Comparison of ENCODE assay signal across 22 cellular contexts in genomic region chr15:55257014-55257670, GRCh38. TPM values are rescaled to one million over a fixed set of nuclear protein-coding genes. Genes with fewer than 3 reads are reported as not detected.
A peak's percentile ranks its signal among the peaks of the same experiment; 100 is the strongest.
DNase-seq lines count a peak whose midpoint lies in the region; ATAC-seq and TF ChIP-seq lines count a peak whose summit lies in the region.
"Had no signal": no experiment of that assay in that cellular context is flagged by ENCODE, and none has a peak within 500 bp of the region (broad histone marks: within the 10 kb centered on the region; RNA-seq: fewer than 3 reads in every experiment).

No MANE protein-coding gene starts in this region.

- CTCF ChIA-PET in CD8-positive, alpha-beta T cell (lab: Charles Lee) = no interaction called here
- CTCF ChIA-PET in activated CD8-positive, alpha-beta T cell treated with anti-CD3 and anti-CD28 coated beads, Interleukin-2, amount 10 ng/mL, durations not matched to agents 7 days and 5 days (lab: Charles Lee) = interaction anchor here (0.9 to 2.3 kb wide), 10 partner anchors 9 to 39 kb away, joined by 3 to 12 read pairs (median 4); no protein-coding TSS in a partner anchor
- CTCF ChIA-PET in naive thymus-derived CD4-positive, alpha-beta T cell (lab: Charles Lee) = no interaction called here

- H3K36me3 ChIP-seq in CD8-positive, alpha-beta T cell (ENCODE audit: insufficient read depth, low read length) = no peaks in the 10 kb centered on the region
- no peaks in the 10 kb centered on the region for H3K36me3 ChIP-seq in naive thymus-derived CD4-positive, alpha-beta T cell (ENCODE audit: control insufficient read depth in 2 of 3, insufficient read depth in 3 of 3, low read length in 3 of 3)
- H3K36me3 ChIP-seq: BE2C, thoracic aorta had no signal

- no peak overlapping the region for H3K4me3 Mint-ChIP-seq in CD14-positive monocyte
- peak overlapping the region; percentile 33 for H3K4me3 Mint-ChIP-seq in CD8-positive, alpha-beta T cell
- H3K4me3 Mint-ChIP-seq in activated CD8-positive, alpha-beta T cell treated with anti-CD3 and anti-CD28 coated beads, Interleukin-2, amount 10 ng/mL, durations not matched to agents 7 days and 5 days = no peak overlapping the region
- H3K4me3 Mint-ChIP-seq in naive thymus-derived CD4-positive, alpha-beta T cell = peak overlapping the region in 4 of 10 donors; percentile 6 to 53 (median 19)

- H3K36me3 Mint-ChIP-seq in CD14-positive monocyte = peaks cover 29 to 53% of the 10 kb centered on the region in 2 donors
- peaks cover 10% of the 10 kb centered on the region for H3K36me3 Mint-ChIP-seq in CD8-positive, alpha-beta T cell
- H3K36me3 Mint-ChIP-seq in activated CD8-positive, alpha-beta T cell treated with anti-CD3 and anti-CD28 coated beads, Interleukin-2, amount 10 ng/mL, durations not matched to agents 7 days and 5 days (ENCODE audit: low read depth) = peaks cover 56% of the 10 kb centered on the region
- H3K36me3 Mint-ChIP-seq in naive thymus-derived CD4-positive, alpha-beta T cell = peaks cover 0 to 38% (median 7%) of the 10 kb centered on the region in 5 donors

- DNase-seq in CD14-positive monocyte (ENCODE audit: low spot score) (no peak), HK-2 (ENCODE audit: unreplicated experiment) (no peak), hypothalamus (lab: John Stamatoyannopoulos, UW) (no peak), KBM-7 (no peak)
- DNase-seq in CD8-positive, alpha-beta T cell = no peak
- no peak for DNase-seq in activated CD8-positive, alpha-beta T cell treated with anti-CD3 and anti-CD28 coated beads, Interleukin-2, amount 10 ng/mL, durations not matched to agents 7 days and 5 days
- DNase-seq in naive thymus-derived CD4-positive, alpha-beta T cell = no peak
- DNase-seq: activated CD4-positive, alpha-beta T cell treated with anti-CD3 and anti-CD28 coated beads, Interleukin-2, amount 50 U/mL, for 1 hour; BE2C; GF-D8; islet precursor cell; KG1; NCI-H2029 treated with DMSO at 0.1 percent for 48 hours; NCI-H510A; SHP77; stimulated activated CD8-positive, alpha-beta memory T cell treated with anti-CD3 and anti-CD28 coated beads, Interleukin-4, amount 100 ng/mL, for 48 hours; T1000 had no signal

- TF ChIP-seq CTCF in CD14-positive monocyte (IDR thresholded peaks at IDR 0.05) = no peak
- TF ChIP-seq CTCF in CD8-positive, alpha-beta T cell (IDR thresholded peaks at IDR 0.05) = no peak

- no peak overlapping the region for H3K27ac ChIP-seq in CD8-positive, alpha-beta T cell (ENCODE audit: low read depth, low read length)
- no peak overlapping the region for H3K27ac ChIP-seq in naive thymus-derived CD4-positive, alpha-beta T cell (ENCODE audit: low read depth, low read length)
- H3K27ac ChIP-seq: thoracic aorta had no signal

- H3K9me3 ChIP-seq in CD8-positive, alpha-beta T cell (ENCODE audit: low read length) = no peaks in the 10 kb centered on the region
- no peaks in the 10 kb centered on the region for H3K9me3 ChIP-seq in naive thymus-derived CD4-positive, alpha-beta T cell (ENCODE audit: control insufficient read depth in 2 of 3, low read length in 3 of 3)
- H3K9me3 ChIP-seq: BE2C, thoracic aorta had no signal

- peaks cover 70% of the 10 kb centered on the region for H3K4me1 Mint-ChIP-seq in CD14-positive monocyte
- H3K4me1 Mint-ChIP-seq in CD8-positive, alpha-beta T cell (ENCODE audit: low read depth) = peaks cover 66% of the 10 kb centered on the region
- H3K4me1 Mint-ChIP-seq in activated CD8-positive, alpha-beta T cell treated with anti-CD3 and anti-CD28 coated beads, Interleukin-2, amount 10 ng/mL, durations not matched to agents 7 days and 5 days (ENCODE audit: low read depth) = peaks cover 75% of the 10 kb centered on the region
- peaks cover 31 to 55% (median 49%) of the 10 kb centered on the region in 7 donors for H3K4me1 Mint-ChIP-seq in naive thymus-derived CD4-positive, alpha-beta T cell

- H3K27me3 ChIP-seq in CD8-positive, alpha-beta T cell (ENCODE audit: insufficient read depth, low read length) = no peaks in the 10 kb centered on the region
- H3K27me3 ChIP-seq in naive thymus-derived CD4-positive, alpha-beta T cell (ENCODE audit: control insufficient read depth in 2 of 2, insufficient read depth in 2 of 2, low read length in 2 of 2) = no peaks in the 10 kb centered on the region
- H3K27me3 ChIP-seq: BE2C had no signal

- H3K4me1 ChIP-seq in CD8-positive, alpha-beta T cell (ENCODE audit: insufficient read depth, low read length) = peaks cover 39% of the 10 kb centered on the region
- peaks cover 25 to 48% of the 10 kb centered on the region in 2 donors for H3K4me1 ChIP-seq in naive thymus-derived CD4-positive, alpha-beta T cell (ENCODE audit: control insufficient read depth in 2 of 2, insufficient read depth in 2 of 2, low read length in 2 of 2)

- POLR2A ChIA-PET in CD8-positive, alpha-beta T cell (lab: Charles Lee) = interaction anchor here (3.1 kb wide), 1 partner anchor 10 kb away, joined by 18 read pairs; no protein-coding TSS in a partner anchor
- POLR2A ChIA-PET in activated CD8-positive, alpha-beta T cell treated with anti-CD3 and anti-CD28 coated beads, Interleukin-2, amount 10 ng/mL, durations not matched to agents 7 days and 5 days (lab: Charles Lee) = interaction anchor here (0.6 to 3.4 kb wide), 3 partner anchors 9 to 330 kb away, joined by 3 to 26 read pairs (median 7); no protein-coding TSS in a partner anchor
- POLR2A ChIA-PET in naive thymus-derived CD4-positive, alpha-beta T cell (lab: Charles Lee) = interaction anchor here (0.9 to 3.6 kb wide), 3 partner anchors 9 to 60 kb away, joined by 3 to 14 read pairs (median 7); partner anchors contain the start of gene RSL24D1

- no peak overlapping the region for H3K4me3 ChIP-seq in CD8-positive, alpha-beta T cell (ENCODE audit: low read depth, low read length)
- no peak overlapping the region for H3K4me3 ChIP-seq in naive thymus-derived CD4-positive, alpha-beta T cell (ENCODE audit: low read length)
- H3K4me3 ChIP-seq: GM12878, lung, smooth muscle cell, thoracic aorta had no signal

- H3K9me3 Mint-ChIP-seq in CD14-positive monocyte = peaks cover 0 to 2% (median 0%) of the 10 kb centered on the region in 7 donors
- H3K9me3 Mint-ChIP-seq in CD8-positive, alpha-beta T cell = no peaks in the 10 kb centered on the region
- no peaks in the 10 kb centered on the region for H3K9me3 Mint-ChIP-seq in activated CD8-positive, alpha-beta T cell treated with anti-CD3 and anti-CD28 coated beads, Interleukin-2, amount 10 ng/mL, durations not matched to agents 7 days and 5 days (ENCODE audit: insufficient read depth)
- peaks cover 0 to 1% (median 0%) of the 10 kb centered on the region in 11 donors for H3K9me3 Mint-ChIP-seq in naive thymus-derived CD4-positive, alpha-beta T cell

- H3K27me3 Mint-ChIP-seq in CD14-positive monocyte (ENCODE audit: low read depth in 3 of 3) = peaks cover 0 to 2% (median 1%) of the 10 kb centered on the region in 3 donors
- no peaks in the 10 kb centered on the region for H3K27me3 Mint-ChIP-seq in CD8-positive, alpha-beta T cell (ENCODE audit: low read depth)
- H3K27me3 Mint-ChIP-seq in activated CD8-positive, alpha-beta T cell treated with anti-CD3 and anti-CD28 coated beads, Interleukin-2, amount 10 ng/mL, durations not matched to agents 7 days and 5 days (ENCODE audit: low read depth) = no peaks in the 10 kb centered on the region
- no peaks in the 10 kb centered on the region for H3K27me3 Mint-ChIP-seq in naive thymus-derived CD4-positive, alpha-beta T cell

- in situ Hi-C loops in KBM-7 (cut with MboI; ENCODE audit: low pct_unique_long_range_greater_than_20kb, low sequenced_read_pairs) = no loop called here

- ATAC-seq in CD8-positive, alpha-beta T cell = no peak
- ATAC-seq in activated CD8-positive, alpha-beta T cell treated with anti-CD3 and anti-CD28 coated beads, Interleukin-2, amount 10 ng/mL, durations not matched to agents 7 days and 5 days = no peak
- ATAC-seq in naive thymus-derived CD4-positive, alpha-beta T cell = no peak
- ATAC-seq: HCT116 had no signal

- intact Hi-C loops in CD14-positive monocyte (cut with micrococcal nuclease) = no loop called here
- intact Hi-C loops in CD8-positive, alpha-beta T cell (cut with DNase I, micrococcal nuclease) = loop anchor here in 1 of 2 experiments (5.0 kb wide), 1 partner anchor 35 kb away; no protein-coding TSS in a partner anchor
- intact Hi-C loops in naive thymus-derived CD4-positive, alpha-beta T cell (cut with micrococcal nuclease) = loop anchor here in 1 of 2 donors (5.0 kb wide), 1 partner anchor 40 kb away; no protein-coding TSS in a partner anchor

- H3K27ac Mint-ChIP-seq in CD14-positive monocyte = peak overlapping the region; percentile 41 to 92 (median 76)
- peak overlapping the region; percentile 94 for H3K27ac Mint-ChIP-seq in CD8-positive, alpha-beta T cell
- H3K27ac Mint-ChIP-seq in activated CD8-positive, alpha-beta T cell treated with anti-CD3 and anti-CD28 coated beads, Interleukin-2, amount 10 ng/mL, durations not matched to agents 7 days and 5 days = peak overlapping the region; percentile 92
- peak overlapping the region in 7 of 9 donors; percentile 24 to 96 (median 89) for H3K27ac Mint-ChIP-seq in naive thymus-derived CD4-positive, alpha-beta T cell

RNA-seq across cellular contexts. Expression of gene RAB27A, which starts 32.5 kb away (rescaled TPM):
- polyA plus RNA-seq in CD14-positive monocyte = 100 to 1,000 TPM; 135 to 159 TPM
- 10 to 100 TPM; 14.9 to 16.9 TPM for total RNA-seq in CD8-positive, alpha-beta T cell
- 100 to 1,000 TPM; 102 to 105 TPM for total RNA-seq in activated CD8-positive, alpha-beta T cell treated with anti-CD3 and anti-CD28 coated beads, Interleukin-2, amount 10 ng/mL, durations not matched to agents 7 days and 5 days
- total RNA-seq in naive thymus-derived CD4-positive, alpha-beta T cell = 10 to 100 TPM; 17.1 to 69.9 (median 20.7) TPM
- 10 to 100 TPM; 17.6 to 25.4 TPM for polyA plus RNA-seq in naive thymus-derived CD4-positive, alpha-beta T cell
